ENCODE assay signal across 11 cellular contexts in genomic region chr4:1763550-1764080, GRCh38. TPM values are rescaled to one million over a fixed set of nuclear protein-coding genes. Genes with fewer than 3 reads are reported as not detected.
DNase-seq lines count a peak whose midpoint lies in the region; ATAC-seq and TF ChIP-seq lines count a peak whose summit lies in the region.
"Had no signal": no experiment of that assay in that cellular context is flagged by ENCODE, and none has a peak within 500 bp of the region (broad histone marks: within the 10 kb centered on the region; RNA-seq: fewer than 3 reads in every experiment).

No MANE protein-coding gene starts in this region.

- peak; percentile 55 for DNase-seq in ELR (ENCODE audit: low read depth)
- peak; percentile 62 for DNase-seq in SW480 (ENCODE audit: low spot score)
- peak; percentile 58 for DNase-seq in globus pallidus (ENCODE audit: low spot score)
- no peak for DNase-seq in prostate gland (ENCODE audit: low spot score)
- no peak for DNase-seq in stimulated activated naive CD4-positive, alpha-beta T cell treated with Interleukin-2 at 50 U/mL for 16 hours (lab: John Stamatoyannopoulos, UW)
- DNase-seq in kidney glomerular epithelial cell (lab: John Stamatoyannopoulos, UW) = no peak
- no peak for DNase-seq in NCI-H2227 treated with DMSO at 0.1 percent for 48 hours (lab: John Stamatoyannopoulos, UW)
- DNase-seq: activated gamma-delta T cell treated with Interleukin-2 at 50 U/mL for 16 hours, natural killer cell had no signal

- ATAC-seq in HG03439 (IDR thresholded peaks at IDR 0.05; ENCODE audit: unreplicated experiment) = no peak
- ATAC-seq: Panc1 had no signal

- H3K4me3 ChIP-seq in prostate gland = peak overlapping the region; percentile 9 to 13

- intact Hi-C loops in prostate gland (cut with DNase I) = loop anchor here (5.0 kb wide), 1 partner anchor 44 kb away; no protein-coding TSS in a partner anchor

- no peaks in the 10 kb centered on the region for H3K9me3 ChIP-seq in prostate gland

- no peak for TF ChIP-seq POLR2A in prostate gland (IDR thresholded peaks at IDR 0.05)

- no peak overlapping the region for H3K27ac ChIP-seq in prostate gland

- WGBS in prostate gland = 12% methylated on average over 30 of the region's 36 CpGs

- no peaks in the 10 kb centered on the region for H3K36me3 ChIP-seq in prostate gland

- TF ChIP-seq CTCF in prostate gland (IDR thresholded peaks at IDR 0.05) = no peak

- H3K27me3 ChIP-seq in prostate gland (replicated peaks; ENCODE audit: insufficient read depth) = no peaks in the 10 kb centered on the region

- peaks cover 2% of the 10 kb centered on the region for H3K4me1 ChIP-seq in prostate gland (replicated peaks)

RNA-seq across cellular contexts. Expression of gene FGFR3, which starts 29.5 kb away (rescaled TPM):
- 10 to 100 TPM in 1 of 2 donors, 1 to 10 TPM in 1; 8.7 to 78.2 TPM for total RNA-seq in prostate gland
- total RNA-seq: natural killer cell had no signal

RNA-seq across cellular contexts. Expression of gene TACC3, which starts 42.3 kb away (rescaled TPM):
- total RNA-seq in prostate gland = 10 to 100 TPM in 1 of 2 donors, 1 to 10 TPM in 1; 4.3 to 35.6 TPM

RNA-seq across cellular contexts. Expression of gene TMEM129, which starts 42.5 kb away (rescaled TPM):
- 10 to 100 TPM; 73.7 to 81.7 TPM for total RNA-seq in prostate gland

RNA-seq across cellular contexts. Expression of gene SLBP, which starts 51.5 kb away (rescaled TPM):
- total RNA-seq in prostate gland = 10 to 100 TPM; 46.7 to 84.5 TPM

Comparison
In these comparisons a context has a peak if more than half of its experiments do, and no peak if none do; other contexts are left out.
1. DNase-seq: peak in ELR (single experiment), SW480 (single experiment) and globus pallidus (single experiment); none in prostate gland (single experiment), stimulated activated naive CD4-positive, alpha-beta T cell treated with Interleukin-2 at 50 U/mL for 16 hours (single experiment), kidney glomerular epithelial cell (single experiment) and NCI-H2227 treated with DMSO at 0.1 percent for 48 hours (single experiment).